25 cellular contexts compared by ENCODE assay signal in the genomic region with DNA sequence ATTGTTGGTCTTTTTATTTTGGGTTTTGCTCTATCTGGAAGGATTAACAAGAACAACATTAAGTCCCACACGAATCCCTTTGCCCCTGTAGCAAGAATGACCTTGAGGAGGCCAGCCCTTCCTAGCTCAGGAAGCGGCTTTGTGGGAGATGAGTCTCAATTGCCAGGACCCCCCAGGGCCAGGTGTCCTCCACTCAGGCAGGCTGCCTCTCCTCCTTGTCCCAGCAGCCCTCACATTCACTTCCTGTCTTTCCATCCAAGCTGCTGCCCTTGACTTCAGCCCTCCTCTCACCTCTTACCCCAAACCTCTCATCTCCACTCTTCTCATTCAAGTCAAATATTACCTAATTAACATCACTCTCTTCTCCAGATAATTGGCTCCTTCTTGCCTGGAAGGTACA. TPM values are rescaled to one million over a fixed set of nuclear protein-coding genes. Genes with fewer than 3 reads are reported as not detected.
"Had no signal": no experiment of that assay in that cellular context is flagged by ENCODE, and none has a peak within 500 bp of the region (broad histone marks: within the 10 kb centered on the region; RNA-seq: fewer than 3 reads in every experiment).

No MANE protein-coding gene starts in this region.

- H3K4me3 Mint-ChIP-seq: mesothelial cell of epicardium; natural killer cell; nephron progenitor cell; neural progenitor cell; stimulated activated naive B cell treated with anti-CD40 and anti-IgM and Interleukin-4, amounts not matched to agents 10 μg/mL and 1 μg/mL and 100 μg/mL, for 72 hours had no signal

- H3K27ac Mint-ChIP-seq: mesothelial cell of epicardium; naive B cell; natural killer cell; nephron progenitor cell; neural progenitor cell; stimulated activated naive B cell treated with anti-CD40 and anti-IgM and Interleukin-4, amounts not matched to agents 10 μg/mL and 1 μg/mL and 100 μg/mL, for 72 hours had no signal

- H3K4me3 ChIP-seq: hepatocyte, left ventricle myocardium inferior, lung, neural progenitor cell, pancreas, psoas muscle, right lobe of liver, smooth muscle cell, stomach, thoracic aorta, tibial artery, uterus had no signal

- H3K4me1 Mint-ChIP-seq: naive B cell; natural killer cell; stimulated activated naive B cell treated with anti-CD40 and anti-IgM and Interleukin-4, amounts not matched to agents 10 μg/mL and 1 μg/mL and 100 μg/mL, for 72 hours had no signal

- H3K79me2 ChIP-seq: hepatocyte had no signal

- H3K9me3 ChIP-seq: left ventricle myocardium inferior, pancreas, psoas muscle, right lobe of liver, stomach, thoracic aorta, tibial artery, uterus had no signal

- H3K27me3 Mint-ChIP-seq: naive B cell had no signal

- H3K9ac ChIP-seq: neural progenitor cell had no signal

- FAIRE-seq: pancreas had no signal

- H3K27ac ChIP-seq: hepatocyte, left ventricle myocardium inferior, neural progenitor cell, pancreas, psoas muscle, right lobe of liver, thoracic aorta, tibial artery, uterus had no signal

- H3K36me3 Mint-ChIP-seq: mesothelial cell of epicardium; naive B cell; natural killer cell; neural progenitor cell; stimulated activated naive B cell treated with anti-CD40 and anti-IgM and Interleukin-4, amounts not matched to agents 10 μg/mL and 1 μg/mL and 100 μg/mL, for 72 hours had no signal

- H3K36me3 ChIP-seq: left ventricle myocardium inferior, neural progenitor cell, pancreas, right lobe of liver, stomach, thoracic aorta, tibial artery, uterus had no signal

- ATAC-seq: natural killer cell; pancreas; psoas muscle; right lobe of liver; stimulated activated naive B cell treated with anti-CD40 and anti-IgM and Interleukin-4, amounts not matched to agents 10 μg/mL and 1 μg/mL and 100 μg/mL, for 72 hours; stimulated activated naive CD8-positive, alpha-beta T cell treated with anti-CD3 and anti-CD28 coated beads, Interleukin-15, Interleukin-2, amounts not matched to agents 100 U/mL and 50 U/mL, for 24 hours had no signal

- H3K9me3 Mint-ChIP-seq: mesothelial cell of epicardium; natural killer cell; nephron progenitor cell; neural progenitor cell; stimulated activated naive B cell treated with anti-CD40 and anti-IgM and Interleukin-4, amounts not matched to agents 10 μg/mL and 1 μg/mL and 100 μg/mL, for 72 hours had no signal

- H3K4me2 ChIP-seq: hepatocyte, neural progenitor cell, smooth muscle cell had no signal

- H2AFZ ChIP-seq: hepatocyte, neural progenitor cell had no signal

- DNase-seq: islet precursor cell; left ventricle myocardium inferior; mesendoderm; naive B cell; natural killer cell; nephron progenitor cell; pancreas; psoas muscle; right lobe of liver; stimulated activated CD4-positive, alpha-beta T cell treated with anti-CD3 and anti-CD28 coated beads, Interleukin-1b, Interleukin-23, amount 100 ng/mL, for 48 hours; stimulated activated CD4-positive, alpha-beta T cell treated with anti-CD3 and anti-CD28 coated beads, Interleukin-2, amount 100 ng/mL, for 48 hours; stimulated activated CD4-positive, alpha-beta T cell treated with anti-CD3 and anti-CD28 coated beads, Interleukin-4, amount 100 ng/mL, for 4 hours; stimulated activated naive B cell treated with anti-CD40 and anti-IgM and Interleukin-4, amounts not matched to agents 10 μg/mL and 1 μg/mL and 100 μg/mL, for 72 hours; stimulated activated naive CD8-positive, alpha-beta T cell treated with anti-CD3 and anti-CD28 coated beads, Interleukin-15, Interleukin-2, amounts not matched to agents 100 U/mL and 50 U/mL, for 24 hours; stomach; tibial artery; trophoblast cell; uterus had no signal

- H3K4me1 ChIP-seq: left ventricle myocardium inferior, pancreas, psoas muscle, right lobe of liver, tibial artery, uterus had no signal

- H3K27me3 ChIP-seq: hepatocyte, neural progenitor cell, pancreas, right lobe of liver, tibial artery, uterus had no signal

RNA-seq across cellular contexts. Expression of gene SYNDIG1, which starts 22.6 kb away (rescaled TPM):
- total RNA-seq: mononuclear cell, natural killer cell, psoas muscle, right lobe of liver had no signal
